In genomic region chr19:49986354-49986753, GRCh38 we compare ENCODE assay signal across 21 cellular contexts. TPM values are rescaled to one million over a fixed set of nuclear protein-coding genes. Genes with fewer than 3 reads are reported as not detected.
DNase-seq lines count a peak whose midpoint lies in the region; FAIRE-seq and TF ChIP-seq lines count a peak whose summit lies in the region.
"Had no signal": no experiment of that assay in that cellular context is flagged by ENCODE, and none has a peak within 500 bp of the region (broad histone marks: within the 10 kb centered on the region; RNA-seq: fewer than 3 reads in every experiment).

No MANE protein-coding gene starts in this region.

- peaks cover 19% of the 10 kb centered on the region for H3K36me3 Mint-ChIP-seq in activated naive CD4-positive, alpha-beta T cell treated with anti-CD3 and anti-CD28 coated beads, Interleukin-2, amount 50 U/mL, for 24 hours
- peaks cover 44% of the 10 kb centered on the region for H3K36me3 Mint-ChIP-seq in T-helper 2 cell treated with Interferon-gamma antibody and Interleukin-4, amounts not matched to agents 5 μg/mL and 100 μg/mL, for 36 hours (ENCODE audit: low read depth)

- H3K4me1 Mint-ChIP-seq in activated naive CD4-positive, alpha-beta T cell treated with anti-CD3 and anti-CD28 coated beads, Interleukin-2, amount 50 U/mL, for 24 hours = peaks cover 18% of the 10 kb centered on the region
- no peaks in the 10 kb centered on the region for H3K4me1 Mint-ChIP-seq in T-helper 2 cell treated with Interferon-gamma antibody and Interleukin-4, amounts not matched to agents 5 μg/mL and 100 μg/mL, for 36 hours (ENCODE audit: low read depth)

- H3K27me3 Mint-ChIP-seq in activated naive CD4-positive, alpha-beta T cell treated with anti-CD3 and anti-CD28 coated beads, Interleukin-2, amount 50 U/mL, for 24 hours = no peaks in the 10 kb centered on the region
- no peaks in the 10 kb centered on the region for H3K27me3 Mint-ChIP-seq in T-helper 2 cell treated with Interferon-gamma antibody and Interleukin-4, amounts not matched to agents 5 μg/mL and 100 μg/mL, for 36 hours (ENCODE audit: low read depth)
- H3K27me3 Mint-ChIP-seq: CD4-positive, alpha-beta T cell; CD8-positive, alpha-beta memory T cell had no signal

- peak; percentile 7 for FAIRE-seq in bronchial epithelial cell (lab: Jason Lieb, UNC)
- FAIRE-seq: A549, H54 had no signal

- H3K36me3 ChIP-seq in bronchial epithelial cell (ENCODE audit: control insufficient read depth, insufficient read depth, low read length) = peaks cover 4% of the 10 kb centered on the region
- H3K36me3 ChIP-seq: BE2C, HAP-1 had no signal

- DNase-seq in activated naive CD4-positive, alpha-beta T cell (lab: John Stamatoyannopoulos, UW) = no peak
- no peak for DNase-seq in bronchial epithelial cell (ENCODE audit: low read depth)
- DNase-seq in T-helper 2 cell treated with Interferon-gamma antibody and Interleukin-4, amounts not matched to agents 5 μg/mL and 100 μg/mL, for 36 hours (ENCODE audit: low spot score) = no peak
- no peak for DNase-seq in amniotic stem cell (lab: John Stamatoyannopoulos, UW)
- DNase-seq: 8988T, BE2C, Calu3, COR-L47, DMS79 treated with DMSO at 0.1 percent for 48 hours had no signal

- peak overlapping the region; percentile 49 for H3K27ac Mint-ChIP-seq in activated naive CD4-positive, alpha-beta T cell treated with anti-CD3 and anti-CD28 coated beads, Interleukin-2, amount 50 U/mL, for 24 hours
- H3K27ac Mint-ChIP-seq in T-helper 2 cell treated with Interferon-gamma antibody and Interleukin-4, amounts not matched to agents 5 μg/mL and 100 μg/mL, for 36 hours = no peak overlapping the region
- H3K27ac Mint-ChIP-seq: CD4-positive, alpha-beta T cell; HFFc6 had no signal

- no peak overlapping the region for H3K4me3 ChIP-seq in bronchial epithelial cell (ENCODE audit: low read depth, low read length)
- H3K4me3 ChIP-seq: A549; BLaER1 treated with 17β-estradiol and CSF1 and Interleukin-3, amounts not matched to agents 10 nM and 100 nM; HAP-1 had no signal

- no peak overlapping the region for H3K4me3 Mint-ChIP-seq in activated naive CD4-positive, alpha-beta T cell treated with anti-CD3 and anti-CD28 coated beads, Interleukin-2, amount 50 U/mL, for 24 hours
- no peak overlapping the region for H3K4me3 Mint-ChIP-seq in T-helper 2 cell treated with Interferon-gamma antibody and Interleukin-4, amounts not matched to agents 5 μg/mL and 100 μg/mL, for 36 hours
- H3K4me3 Mint-ChIP-seq: CD14-positive monocyte; CD4-positive, alpha-beta T cell; CD8-positive, alpha-beta memory T cell; HFFc6 had no signal

- H3K27me3 ChIP-seq in bronchial epithelial cell (ENCODE audit: control insufficient read depth, insufficient read depth, low read length) = no peaks in the 10 kb centered on the region
- H3K27me3 ChIP-seq: BE2C; BLaER1 treated with 17β-estradiol and CSF1 and Interleukin-3, amounts not matched to agents 10 nM and 100 nM had no signal

- H3K9me3 Mint-ChIP-seq in activated naive CD4-positive, alpha-beta T cell treated with anti-CD3 and anti-CD28 coated beads, Interleukin-2, amount 50 U/mL, for 24 hours = no peaks in the 10 kb centered on the region
- H3K9me3 Mint-ChIP-seq in T-helper 2 cell treated with Interferon-gamma antibody and Interleukin-4, amounts not matched to agents 5 μg/mL and 100 μg/mL, for 36 hours = no peaks in the 10 kb centered on the region
- H3K9me3 Mint-ChIP-seq: CD4-positive, alpha-beta T cell; CD8-positive, alpha-beta memory T cell; HFFc6 had no signal

- no peak for TF ChIP-seq CTCF in bronchial epithelial cell (IDR thresholded peaks at IDR 0.05; ENCODE audit: insufficient read depth, low read length, severe bottlenecking)

TF ChIP-seq in PFSK-1, 5 proteins besides CTCF, POLR2A, EP300 and RAD21:
- no peak for TF ChIP-seq SIN3A (IDR thresholded peaks at IDR 0.05; ENCODE audit: borderline replicate concordance, insufficient read depth, low read length)
- TF ChIP-seq REST (IDR thresholded peaks at IDR 0.05; ENCODE audit: insufficient read depth in 1 of 2, low read depth in 2 of 2, low read length in 2 of 2) = peak; percentile 25 to 79
TF ChIP-seq in PFSK-1: peak in this region for 1.

RNA-seq across cellular contexts. Expression of gene SIGLEC11, which starts 25.4 kb away (rescaled TPM):
- polyA plus RNA-seq in PFSK-1 (2012; ENCODE audit: insufficient read length, low read depth) = not detected
- not detected in 2 replicates for total RNA-seq in bronchial epithelial cell
- total RNA-seq: Calu3; CD8-positive, alpha-beta memory T cell; Daoy; G401; HFFc6 had no signal
- polyA plus RNA-seq: A549; CD8-positive, alpha-beta memory T cell had no signal

RNA-seq across cellular contexts. Expression of gene VRK3, which starts 38.8 kb away (rescaled TPM):
- polyA plus RNA-seq in PFSK-1 (2012; ENCODE audit: insufficient read length, low read depth) = 16.6 TPM
- 14.5 and 17.7 TPM in 2 replicates for total RNA-seq in bronchial epithelial cell

RNA-seq across cellular contexts. Expression of gene ZNF473, which starts 39.5 kb away (rescaled TPM):
- 11.9 TPM for polyA plus RNA-seq in PFSK-1 (2012; ENCODE audit: insufficient read length, low read depth)
- 9.9 and 13.7 TPM in 2 replicates for total RNA-seq in bronchial epithelial cell

RNA-seq across cellular contexts. Expression of gene NUP62, which starts 57.0 kb away (rescaled TPM):
- polyA plus RNA-seq in PFSK-1 (2012; ENCODE audit: insufficient read length, low read depth) = 68.7 TPM
- 11.8 and 12.1 TPM in 2 replicates for total RNA-seq in bronchial epithelial cell

RNA-seq across cellular contexts. Expression of gene ATF5, which starts 57.3 kb away (rescaled TPM):
- polyA plus RNA-seq in PFSK-1 (2012; ENCODE audit: insufficient read length, low read depth) = 195 TPM
- total RNA-seq in bronchial epithelial cell = 1.8 TPM in 2 replicates
